11 cellular contexts compared by ENCODE assay signal in genomic region chr14:103110681-103111296, GRCh38. TPM values are rescaled to one million over a fixed set of nuclear protein-coding genes. Genes with fewer than 3 reads are reported as not detected.
DNase-seq lines count a peak whose midpoint lies in the region; ATAC-seq and TF ChIP-seq lines count a peak whose summit lies in the region.
"Had no signal": no experiment of that assay in that cellular context is flagged by ENCODE, and none has a peak within 500 bp of the region (broad histone marks: within the 10 kb centered on the region; RNA-seq: fewer than 3 reads in every experiment).

No MANE protein-coding gene starts in this region.

- no peak overlapping the region for H3K27ac Mint-ChIP-seq in activated naive CD8-positive, alpha-beta T cell treated with anti-CD3 and anti-CD28 coated beads, Interleukin-2, amount 50 U/mL, for 24 hours
- H3K27ac Mint-ChIP-seq: activated naive CD4-positive, alpha-beta T cell treated with anti-CD3 and anti-CD28 coated beads, Interleukin-2, amount 50 U/mL, for 24 hours had no signal

- peak overlapping the region; percentile 36 to 68 (median 56) for H3K27ac ChIP-seq in esophagus squamous epithelium
- no peak overlapping the region for H3K27ac ChIP-seq in prostate gland
- peak overlapping the region in 2 of 4 donors; percentile 29 to 54 for H3K27ac ChIP-seq in tibial nerve

- no peak for TF ChIP-seq CTCF in esophagus squamous epithelium (IDR thresholded peaks at IDR 0.05)
- no peak for TF ChIP-seq CTCF in prostate gland (IDR thresholded peaks at IDR 0.05)
- TF ChIP-seq CTCF in tibial nerve (IDR thresholded peaks at IDR 0.05): no peak

- H3K4me1 ChIP-seq in esophagus squamous epithelium (peaks cover 34 to 70% (median 46%) of the 10 kb centered on the region in 3 donors), prostate gland (replicated peaks) (no peaks in the 10 kb centered on the region), tibial nerve (peaks cover 0 to 54% (median 23%) of the 10 kb centered on the region in 4 donors)

- ATAC-seq in HG03432 (IDR thresholded peaks at IDR 0.05; ENCODE audit: unreplicated experiment): no peak
- no peak for ATAC-seq in activated naive CD8-positive, alpha-beta T cell treated with anti-CD3 and anti-CD28 coated beads, Interleukin-2, amount 50 U/mL, for 24 hours

- H3K4me3 Mint-ChIP-seq in activated naive CD8-positive, alpha-beta T cell treated with anti-CD3 and anti-CD28 coated beads, Interleukin-2, amount 50 U/mL, for 24 hours: no peak overlapping the region
- H3K4me3 Mint-ChIP-seq: activated naive CD4-positive, alpha-beta T cell treated with anti-CD3 and anti-CD28 coated beads, Interleukin-2, amount 50 U/mL, for 24 hours had no signal

- TF ChIP-seq POLR2A in esophagus squamous epithelium (IDR thresholded peaks at IDR 0.05) (no peak), prostate gland (IDR thresholded peaks at IDR 0.05) (no peak), tibial nerve (IDR thresholded peaks at IDR 0.05) (no peak)

- H3K27me3 Mint-ChIP-seq in activated naive CD8-positive, alpha-beta T cell treated with anti-CD3 and anti-CD28 coated beads, Interleukin-2, amount 50 U/mL, for 24 hours: peaks cover 3% of the 10 kb centered on the region

- H3K9me3 Mint-ChIP-seq in activated naive CD8-positive, alpha-beta T cell treated with anti-CD3 and anti-CD28 coated beads, Interleukin-2, amount 50 U/mL, for 24 hours: no peaks in the 10 kb centered on the region
- H3K9me3 Mint-ChIP-seq: activated naive CD4-positive, alpha-beta T cell treated with anti-CD3 and anti-CD28 coated beads, Interleukin-2, amount 50 U/mL, for 24 hours had no signal

- no peak for TF ChIP-seq EP300 in tibial nerve (IDR thresholded peaks at IDR 0.05)

- DNase-seq in GM03348 (ENCODE audit: low spot score) (peak; percentile 29), NCI-H2196 treated with DMSO at 0.1 percent for 48 hours (lab: John Stamatoyannopoulos, UW; ENCODE audit: unreplicated experiment) (peak; percentile 36), esophagus squamous epithelium (lab: John Stamatoyannopoulos, UW) (no peak), prostate gland (ENCODE audit: low spot score) (peak; percentile 38), GM19240 (ENCODE audit: insufficient read length, low spot score) (no peak), tibial nerve (ENCODE audit: low spot score in 2 of 2) (no peak)
- DNase-seq in activated naive CD8-positive, alpha-beta T cell treated with anti-CD3 and anti-CD28 coated beads, Interleukin-2, amount 50 U/mL, for 24 hours: no peak
- DNase-seq: GF-D8 had no signal

- H3K36me3 ChIP-seq in esophagus squamous epithelium (no peaks in the 10 kb centered on the region), prostate gland (no peaks in the 10 kb centered on the region), tibial nerve (no peaks in the 10 kb centered on the region)

- 31 to 35% methylated on average over 3 to 9 of the region's 15 CpGs for WGBS in esophagus squamous epithelium, 2 donors
- 36% methylated on average over 15 of the region's 15 CpGs for WGBS in prostate gland
- WGBS in tibial nerve, 2 donors: 62 to 64% methylated on average over 15 of the region's 15 CpGs

- H3K4me3 ChIP-seq in esophagus squamous epithelium (no peak overlapping the region), prostate gland (no peak overlapping the region), tibial nerve (no peak overlapping the region)

- H3K4me1 Mint-ChIP-seq in activated naive CD8-positive, alpha-beta T cell treated with anti-CD3 and anti-CD28 coated beads, Interleukin-2, amount 50 U/mL, for 24 hours: peaks cover 13% of the 10 kb centered on the region

- intact Hi-C loops in esophagus squamous epithelium (cut with DNase I) (no loop called here), prostate gland (cut with DNase I) (no loop called here)

- H3K9me3 ChIP-seq in esophagus squamous epithelium (no peaks in the 10 kb centered on the region), prostate gland (no peaks in the 10 kb centered on the region), tibial nerve (no peaks in the 10 kb centered on the region)

- no peaks in the 10 kb centered on the region for H3K36me3 Mint-ChIP-seq in activated naive CD8-positive, alpha-beta T cell treated with anti-CD3 and anti-CD28 coated beads, Interleukin-2, amount 50 U/mL, for 24 hours (ENCODE audit: low read depth)
- H3K36me3 Mint-ChIP-seq: activated naive CD4-positive, alpha-beta T cell treated with anti-CD3 and anti-CD28 coated beads, Interleukin-2, amount 50 U/mL, for 24 hours had no signal

- H3K27me3 ChIP-seq in esophagus squamous epithelium: no peaks in the 10 kb centered on the region
- H3K27me3 ChIP-seq in prostate gland (replicated peaks; ENCODE audit: insufficient read depth): no peaks in the 10 kb centered on the region
- H3K27me3 ChIP-seq in tibial nerve: no peaks in the 10 kb centered on the region

RNA-seq across cellular contexts. Expression of gene TNFAIP2, which starts 12.5 kb away (rescaled TPM):
- total RNA-seq in esophagus squamous epithelium (100 to 1,000 TPM in 3 of 4 donors, 10 to 100 TPM in 1; 36.6 to 163 (median 130) TPM), prostate gland (10 to 100 TPM; 36.5 to 46.4 TPM), tibial nerve (10 to 100 TPM; 42.9 to 49.4 (median 47.8) TPM)

RNA-seq across cellular contexts. Expression of gene EXOC3L4, which starts 16.3 kb away (rescaled TPM):
- total RNA-seq in esophagus squamous epithelium: under 1 TPM in 1 of 4 donors, not detected in 3; 1.00 TPM
- total RNA-seq in prostate gland: 1 to 10 TPM in 1 of 2 donors, under 1 TPM in 1; 0.27 to 2.0 TPM
- total RNA-seq in tibial nerve: 1 to 10 TPM in 2 of 4 donors, under 1 TPM in 2; 0.63 to 2.1 (median 1.3) TPM

RNA-seq across cellular contexts. Expression of gene LBHD2, which starts 26.8 kb away (rescaled TPM):
- total RNA-seq in esophagus squamous epithelium (1 to 10 TPM in 1 of 4 donors, not detected in 3; 1.1 TPM), prostate gland (1 to 10 TPM in 1 of 2 donors, not detected in 1; 3.3 TPM), tibial nerve (not detected)
- total RNA-seq: posterior vena cava had no signal

RNA-seq across cellular contexts. Expression of gene CDC42BPB, which starts 53.4 kb away (rescaled TPM):
- total RNA-seq in esophagus squamous epithelium (10 to 100 TPM; 43.7 to 98.2 (median 81.2) TPM), prostate gland (100 to 1,000 TPM in 1 of 2 donors, 10 to 100 TPM in 1; 78.9 to 172 TPM), tibial nerve (100 to 1,000 TPM; 115 to 172 (median 134) TPM)

Comparison
In these comparisons a context has a peak if more than half of its experiments do, and no peak if none do; other contexts are left out.
1. DNase-seq: peak in GM03348 (single experiment), NCI-H2196 treated with DMSO at 0.1 percent for 48 hours (single experiment) and prostate gland (single experiment); none in esophagus squamous epithelium (single experiment), GM19240 (single experiment), tibial nerve (0 of 2) and activated naive CD8-positive, alpha-beta T cell treated with anti-CD3 and anti-CD28 coated beads, Interleukin-2, amount 50 U/mL, for 24 hours (single experiment).
2. H3K27ac ChIP-seq: peak in esophagus squamous epithelium (4 of 4); none in prostate gland (0 of 2).